ENCODE assay signal across 8 cellular contexts in the genomic region with DNA sequence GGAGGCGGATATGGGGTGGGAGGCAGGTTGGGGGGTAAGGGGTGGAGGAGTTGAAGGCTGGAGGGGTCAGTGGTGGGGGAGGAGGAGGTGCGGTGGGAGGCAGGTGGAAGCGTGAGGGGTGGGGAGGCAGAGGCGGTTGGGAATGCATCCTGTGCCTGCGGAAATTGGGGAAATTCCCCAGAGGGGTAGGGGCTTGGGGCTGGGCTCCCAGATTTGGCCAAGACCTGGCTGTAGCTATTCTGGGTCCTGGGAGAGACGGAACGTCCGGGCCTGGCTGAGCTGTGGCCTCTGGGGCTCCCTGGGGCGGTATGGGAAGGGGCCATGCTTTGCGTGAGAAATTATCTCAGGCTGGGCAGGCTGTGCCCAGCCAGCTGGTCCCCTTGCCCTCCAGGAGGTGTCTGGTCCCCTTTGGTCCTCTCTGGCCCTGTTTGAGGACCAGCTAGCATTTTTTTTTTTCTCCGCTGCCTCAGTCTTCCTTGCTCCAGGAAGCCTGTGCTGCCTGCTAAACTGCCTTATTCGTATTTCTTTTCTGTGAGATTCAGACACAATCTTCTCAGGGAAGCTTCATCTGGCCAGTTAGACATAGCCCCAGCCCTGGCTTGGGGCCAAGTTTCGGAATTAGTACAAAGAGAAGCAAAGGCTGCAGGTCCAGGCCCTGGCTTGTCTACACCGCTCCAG. TPM values are rescaled to one million over a fixed set of nuclear protein-coding genes. Genes with fewer than 3 reads are reported as not detected.
DNase-seq lines count a peak whose midpoint lies in the region; ATAC-seq, FAIRE-seq and TF ChIP-seq lines count a peak whose summit lies in the region.

No MANE protein-coding gene starts in this region.

- no TSS peak for BruUV-seq in HepG2 (replicated peaks; lab: Mats Ljungman, UMichigan)

- TF ChIP-seq POLR2A in GM18526 (IDR thresholded peaks at IDR 0.05; ENCODE audit: extremely low read depth, insufficient read length) (peak; percentile 22), HepG2 (IDR thresholded peaks at IDR 0.05; ENCODE audit: insufficient read depth in 1 of 2, low read depth in 2 of 2, low read length in 2 of 2) (no peak), testis (IDR thresholded peaks at IDR 0.05) (no peak)

- ATAC-seq in HG02973 (IDR thresholded peaks at IDR 0.05; ENCODE audit: unreplicated experiment) (peak; percentile 66), HepG2 (peak; percentile 82)

- H3K4me1 ChIP-seq in HepG2 (ENCODE audit: insufficient read depth, low read length) (peaks cover 25% of the 10 kb centered on the region), testis (peaks cover 9% of the 10 kb centered on the region)

- WGBS in HepG2 (ENCODE audit: low lambda C conversion rate) = 15% methylated on average over 11 of the region's 14 CpGs
- WGBS in testis, 2 donors = 9 to 14% methylated on average over 14 of the region's 14 CpGs

- peak overlapping the region; percentile 69 for H2AFZ ChIP-seq in HepG2 (ENCODE audit: low read length)

- no peaks in the 10 kb centered on the region for H3K27me3 ChIP-seq in HepG2 (ENCODE audit: control insufficient read depth in 1 of 2, insufficient read depth in 2 of 2, low read length in 2 of 2)
- no peaks in the 10 kb centered on the region for H3K27me3 ChIP-seq in testis

- TF ChIP-seq RAD21 in HepG2 (CRISPR knock-in tag; IDR thresholded peaks at IDR 0.05) = no peak

- FAIRE-seq in HepG2 (lab: Jason Lieb, UNC) = peak; percentile 63

- no peaks in the 10 kb centered on the region for H4K20me1 ChIP-seq in HepG2 (ENCODE audit: insufficient read depth, low read length)

- H3K9me3 ChIP-seq in HepG2 (ENCODE audit: low read length) = no peaks in the 10 kb centered on the region
- no peaks in the 10 kb centered on the region for H3K9me3 ChIP-seq in testis

- peak overlapping the region; percentile 37; the same call in 1 of the 2 replicates for H3K9ac ChIP-seq in HepG2 (ENCODE audit: insufficient read depth, low read depth, low read length)

- H3K79me2 ChIP-seq in HepG2 (ENCODE audit: insufficient read depth, low read length) = no peaks in the 10 kb centered on the region

- H3K36me3 ChIP-seq in HepG2 (replicated peaks in 1 of 2; ENCODE audit: control insufficient read depth in 1 of 2, insufficient read depth in 2 of 2, low read length in 2 of 2) (no peaks in the 10 kb centered on the region), testis (ENCODE audit: low read depth, missing control alignments) (no peaks in the 10 kb centered on the region)

- H3K4me3 ChIP-seq in HepG2 (replicated peaks in 1 of 3; ENCODE audit: insufficient read depth in 1 of 3, low read depth in 2 of 3, low read length in 3 of 3) (peak overlapping the region; percentile 19 to 58 (median 36); a peak in 5 of 6 replicates), testis (peak overlapping the region in 1 of 2 donors; percentile 34)

- intact Hi-C loops in HepG2 (cut with micrococcal nuclease; ENCODE audit: unreplicated experiment) (no loop called here), testis (cut with DNase I; ENCODE audit: low total_unique reads) (no loop called here)

- POLR2A ChIA-PET in HepG2 (lab: Yijun Ruan, JAX) = interaction anchor here (0.8 to 1.3 kb wide), 5 partner anchors 9 to 31 kb away, joined by 3 to 12 read pairs (median 5); partner anchors contain the start of gene UBB

- TF ChIP-seq EP300 in HepG2 (IDR thresholded peaks at IDR 0.05; ENCODE audit: low read depth in 2 of 2, low read length in 2 of 2) (no peak), HepG2 (CRISPR knock-in tag; IDR thresholded peaks at IDR 0.05; ENCODE audit: borderline replicate concordance) (no peak)

- CTCF ChIA-PET in HepG2 (lab: Yijun Ruan, JAX; ENCODE audit: low intra/inter-chr PET ratio, low total read pairs) = no interaction called here

- H3K4me2 ChIP-seq in HepG2 (ENCODE audit: low read depth, low read length) = peak overlapping the region; percentile 90

- H3K27ac ChIP-seq in HepG2 (ENCODE audit: extremely low read length, insufficient read depth, low read length) (peak overlapping the region; percentile 12), testis (peak overlapping the region; percentile 67 to 83)

- in situ Hi-C loops in ACHN (cut with HindIII; ENCODE audit: low pct_ligation_motif_present, low pct_unique_long_range_greater_than_20kb, low sequenced_read_pairs) (no loop called here), HepG2 (cut with HindIII; ENCODE audit: extremely low pct_ligation_motif_present, low pct_unique_long_range_greater_than_20kb) (no loop called here)

- DNase-seq in ACHN (peak; percentile 24), NCI-H524 treated with DMSO at 0.1 percent for 48 hours (lab: John Stamatoyannopoulos, UW) (peak; percentile 45), cerebellar cortex (ENCODE audit: low spot score) (peak; percentile 84), HepG2 (ENCODE audit: low spot score) (peak; percentile 51), testis (peak; percentile 84)
- no peak for DNase-seq in activated naive CD4-positive, alpha-beta T cell treated with Interleukin-2 at 50 U/mL for 16 hours

- no peak for TF ChIP-seq CTCF in HepG2 (CRISPR knock-in tag; IDR thresholded peaks at IDR 0.05)
- no peak for TF ChIP-seq CTCF in testis (IDR thresholded peaks at IDR 0.05)

RNA-seq across cellular contexts. Expression of gene TRPV2, which starts 7.3 kb away (rescaled TPM):
- 7.3 and 13.6 TPM in 2 replicates for total RNA-seq in HepG2 (2016; rRNA removed; fragmentation: Illumina TruSeq; extraction: Trizol)
- 3.5 and 3.8 TPM in 2 replicates for total RNA-seq in HepG2 (2016; cell fraction: cytosol; rRNA removed; fragmentation: Illumina TruSeq; extraction: Trizol; ENCODE audit: low read depth)
- 6.3 and 14.4 TPM in 2 replicates for total RNA-seq in HepG2 (2016; cell fraction: insoluble cytoplasmic fraction; rRNA removed; fragmentation: Illumina TruSeq; extraction: Trizol)
- 3.2 and 4.6 TPM in 2 replicates for total RNA-seq in HepG2 (2016; cell fraction: membrane; rRNA removed; fragmentation: Illumina TruSeq; extraction: Trizol)
- total RNA-seq in HepG2 (2016; cell fraction: nucleus; rRNA removed; fragmentation: Illumina TruSeq; extraction: Trizol) = 9.6 and 14.3 TPM in 2 replicates
- polyA plus RNA-seq in HepG2 (2011; rRNA removed) = 21.3 and 37.6 TPM in 2 replicates
- 20.1 and 21.2 TPM in 2 replicates for polyA plus RNA-seq in HepG2 (2011; cell fraction: cytosol; rRNA removed)
- 40.8 and 61.1 TPM in 2 replicates for polyA plus RNA-seq in HepG2 (2011; cell fraction: nucleus; rRNA removed)
- polyA plus RNA-seq in HepG2 (2012) = 26.6 and 37.4 TPM in 2 replicates
- 2.0 and 2.3 TPM in 2 replicates for polyA plus RNA-seq in HepG2 (2016; cell fraction: cytosol; fragmentation: Illumina TruSeq; extraction: Trizol; ENCODE audit: low read depth)
- 3.6 and 5.9 TPM in 2 replicates for polyA plus RNA-seq in HepG2 (2016; cell fraction: insoluble cytoplasmic fraction; fragmentation: Illumina TruSeq; extraction: Trizol; ENCODE audit: low read depth)
- polyA plus RNA-seq in HepG2 (2016; cell fraction: membrane; fragmentation: Illumina TruSeq; extraction: Trizol; ENCODE audit: low read depth) = 2.2 and 2.8 TPM in 2 replicates
- polyA plus RNA-seq in HepG2 (2016; cell fraction: nucleus; fragmentation: Illumina TruSeq; extraction: Trizol; ENCODE audit: insufficient read depth, low read depth) = 14.9 and 19.2 TPM in 2 replicates
- 1.4 and 45.5 TPM in 2 replicates for polyA minus RNA-seq in HepG2 (2011; rRNA and poly(A)+ RNA removed; ENCODE audit: low replicate concordance)
- 24.7 and 31.6 TPM in 2 replicates for polyA minus RNA-seq in HepG2 (2011; cell fraction: cytosol; rRNA and poly(A)+ RNA removed)
- polyA minus RNA-seq in HepG2 (2011; cell fraction: nucleus; rRNA and poly(A)+ RNA removed) = 11.8 and 18.9 TPM in 2 replicates
- total RNA-seq in testis = 1 to 10 TPM; 7.1 to 7.7 TPM
- 7.6 TPM for polyA plus RNA-seq in testis (ENCODE audit: insufficient read depth, low read depth, low replicate concordance)

RNA-seq across cellular contexts. Expression of gene UBB, which starts 27.2 kb away (rescaled TPM):
- 2,066 and 2,598 TPM in 2 replicates for total RNA-seq in HepG2 (2016; rRNA removed; fragmentation: Illumina TruSeq; extraction: Trizol)
- 1,884 and 2,042 TPM in 2 replicates for total RNA-seq in HepG2 (2016; cell fraction: cytosol; rRNA removed; fragmentation: Illumina TruSeq; extraction: Trizol; ENCODE audit: low read depth)
- total RNA-seq in HepG2 (2016; cell fraction: insoluble cytoplasmic fraction; rRNA removed; fragmentation: Illumina TruSeq; extraction: Trizol) = 2,199 and 2,677 TPM in 2 replicates
- 1,573 and 1,587 TPM in 2 replicates for total RNA-seq in HepG2 (2016; cell fraction: membrane; rRNA removed; fragmentation: Illumina TruSeq; extraction: Trizol)
- total RNA-seq in HepG2 (2016; cell fraction: nucleus; rRNA removed; fragmentation: Illumina TruSeq; extraction: Trizol) = 582 and 612 TPM in 2 replicates
- polyA plus RNA-seq in HepG2 (2011; rRNA removed) = 1,130 and 1,263 TPM in 2 replicates
- 1,588 and 1,623 TPM in 2 replicates for polyA plus RNA-seq in HepG2 (2011; cell fraction: cytosol; rRNA removed)
- polyA plus RNA-seq in HepG2 (2011; cell fraction: nucleus; rRNA removed) = 397 and 543 TPM in 2 replicates
- 1,977 and 2,062 TPM in 2 replicates for polyA plus RNA-seq in HepG2 (2012)
- 1,937 and 2,024 TPM in 2 replicates for polyA plus RNA-seq in HepG2 (2016; cell fraction: cytosol; fragmentation: Illumina TruSeq; extraction: Trizol; ENCODE audit: low read depth)
- 1,705 and 1,710 TPM in 2 replicates for polyA plus RNA-seq in HepG2 (2016; cell fraction: insoluble cytoplasmic fraction; fragmentation: Illumina TruSeq; extraction: Trizol; ENCODE audit: low read depth)
- polyA plus RNA-seq in HepG2 (2016; cell fraction: membrane; fragmentation: Illumina TruSeq; extraction: Trizol; ENCODE audit: low read depth) = 1,088 and 1,107 TPM in 2 replicates
- 679 and 692 TPM in 2 replicates for polyA plus RNA-seq in HepG2 (2016; cell fraction: nucleus; fragmentation: Illumina TruSeq; extraction: Trizol; ENCODE audit: insufficient read depth, low read depth)
- polyA minus RNA-seq in HepG2 (2011; rRNA and poly(A)+ RNA removed; ENCODE audit: low replicate concordance) = 1,440 and 2,606 TPM in 2 replicates
- polyA minus RNA-seq in HepG2 (2011; cell fraction: cytosol; rRNA and poly(A)+ RNA removed) = 681 and 793 TPM in 2 replicates
- 194 and 303 TPM in 2 replicates for polyA minus RNA-seq in HepG2 (2011; cell fraction: nucleus; rRNA and poly(A)+ RNA removed)
- 1,000 to 10,000 TPM; 1,859 to 1,996 TPM for total RNA-seq in testis
- 3,514 TPM for polyA plus RNA-seq in testis (ENCODE audit: insufficient read depth, low read depth, low replicate concordance)

RNA-seq across cellular contexts. Expression of gene CENPV, which starts 54.8 kb away (rescaled TPM):
- total RNA-seq in HepG2 (2016; rRNA removed; fragmentation: Illumina TruSeq; extraction: Trizol) = 216 and 292 TPM in 2 replicates
- 661 and 704 TPM in 2 replicates for total RNA-seq in HepG2 (2016; cell fraction: cytosol; rRNA removed; fragmentation: Illumina TruSeq; extraction: Trizol; ENCODE audit: low read depth)
- 238 and 290 TPM in 2 replicates for total RNA-seq in HepG2 (2016; cell fraction: insoluble cytoplasmic fraction; rRNA removed; fragmentation: Illumina TruSeq; extraction: Trizol)
- 633 and 641 TPM in 2 replicates for total RNA-seq in HepG2 (2016; cell fraction: membrane; rRNA removed; fragmentation: Illumina TruSeq; extraction: Trizol)
- 133 and 151 TPM in 2 replicates for total RNA-seq in HepG2 (2016; cell fraction: nucleus; rRNA removed; fragmentation: Illumina TruSeq; extraction: Trizol)
- 159 and 193 TPM in 2 replicates for polyA plus RNA-seq in HepG2 (2011; rRNA removed)
- 149 and 152 TPM in 2 replicates for polyA plus RNA-seq in HepG2 (2011; cell fraction: cytosol; rRNA removed)
- polyA plus RNA-seq in HepG2 (2011; cell fraction: nucleus; rRNA removed) = 166 and 206 TPM in 2 replicates
- 145 and 146 TPM in 2 replicates for polyA plus RNA-seq in HepG2 (2012)
- polyA plus RNA-seq in HepG2 (2016; cell fraction: cytosol; fragmentation: Illumina TruSeq; extraction: Trizol; ENCODE audit: low read depth) = 677 and 732 TPM in 2 replicates
- polyA plus RNA-seq in HepG2 (2016; cell fraction: insoluble cytoplasmic fraction; fragmentation: Illumina TruSeq; extraction: Trizol; ENCODE audit: low read depth) = 223 and 226 TPM in 2 replicates
- polyA plus RNA-seq in HepG2 (2016; cell fraction: membrane; fragmentation: Illumina TruSeq; extraction: Trizol; ENCODE audit: low read depth) = 572 and 580 TPM in 2 replicates
- 273 and 282 TPM in 2 replicates for polyA plus RNA-seq in HepG2 (2016; cell fraction: nucleus; fragmentation: Illumina TruSeq; extraction: Trizol; ENCODE audit: insufficient read depth, low read depth)
- 85.8 and 95.1 TPM in 2 replicates for polyA minus RNA-seq in HepG2 (2011; rRNA and poly(A)+ RNA removed; ENCODE audit: low replicate concordance)
- 30.3 and 32.7 TPM in 2 replicates for polyA minus RNA-seq in HepG2 (2011; cell fraction: cytosol; rRNA and poly(A)+ RNA removed)
- polyA minus RNA-seq in HepG2 (2011; cell fraction: nucleus; rRNA and poly(A)+ RNA removed) = 68.9 and 72.5 TPM in 2 replicates
- total RNA-seq in testis = 100 to 1,000 TPM in 1 of 2 donors, 10 to 100 TPM in 1; 73.5 to 119 TPM
- 82.3 TPM for polyA plus RNA-seq in testis (ENCODE audit: insufficient read depth, low read depth, low replicate concordance)
